In the genomic region with DNA sequence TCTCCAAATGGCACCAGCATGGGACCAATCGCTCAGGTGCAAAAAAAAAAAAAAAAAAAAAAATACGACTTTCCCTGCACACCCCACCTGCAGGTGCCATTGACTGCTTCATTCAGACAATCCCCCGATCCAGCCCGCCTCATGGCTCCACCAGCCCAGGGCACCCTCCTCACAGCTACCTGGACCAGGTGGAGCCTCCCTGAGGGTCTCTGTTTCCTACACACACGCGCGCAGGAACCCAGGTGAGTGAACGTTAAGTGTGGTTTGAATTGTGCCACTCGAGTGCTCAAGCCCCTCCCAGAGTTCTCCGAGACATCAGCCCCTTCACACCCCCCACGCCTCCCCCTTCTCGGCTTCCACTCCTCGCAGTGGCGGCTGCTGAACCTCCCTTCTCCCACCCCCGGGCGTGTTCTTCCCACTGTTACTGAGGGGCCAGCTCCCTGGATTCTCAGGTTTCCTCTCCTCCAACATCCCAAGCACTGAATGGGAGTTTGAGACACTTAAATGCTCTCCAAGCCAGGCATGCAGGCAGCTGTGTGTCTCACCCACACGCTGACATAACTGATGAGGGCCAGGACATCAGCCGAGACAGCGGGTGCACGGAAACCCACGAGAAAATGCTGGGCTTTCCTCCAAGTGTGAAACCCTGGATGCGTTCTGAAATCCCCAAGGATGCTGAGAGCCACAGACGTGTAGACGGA, we compare ENCODE assay signal across 18 cellular contexts.
DNase-seq lines count a peak whose midpoint lies in the region; TF ChIP-seq lines count a peak whose summit lies in the region.
"Had no signal": no experiment of that assay in that cellular context is flagged by ENCODE, and none has a peak within 500 bp of the region (broad histone marks: within the 10 kb centered on the region; RNA-seq: fewer than 3 reads in every experiment).

No MANE protein-coding gene starts in this region.

- no peaks in the 10 kb centered on the region for H3K23me2 ChIP-seq in H9 (ENCODE audit: insufficient read length, low read depth, low read length, poor library complexity, severe bottlenecking)

- no peaks in the 10 kb centered on the region for H3K36me3 ChIP-seq in BLaER1
- no peaks in the 10 kb centered on the region for H3K36me3 ChIP-seq in colonic mucosa
- no peaks in the 10 kb centered on the region for H3K36me3 ChIP-seq in osteoblast (ENCODE audit: insufficient read depth, low read length)
- H3K36me3 ChIP-seq: cardiac muscle cell, upper lobe of left lung, WERI-Rb-1 had no signal

- H3K27me3 Mint-ChIP-seq in H9 (ENCODE audit: low read depth) = peaks cover 36% of the 10 kb centered on the region
- H3K27me3 Mint-ChIP-seq: activated CD4-positive, alpha-beta T cell treated with anti-CD3 and anti-CD28 coated beads, Interleukin-2, amount 10 ng/mL, durations not matched to agents 24 days and 14 days; dendritic cell treated with granulocyte-macrophage colony-stimulating factor and Interleukin-4, amounts not matched to agents 40 ng/mL and 50 ng/mL, for 4 days had no signal

- H3K14ac ChIP-seq in H9 (ENCODE audit: insufficient read depth, low read length) = no peak overlapping the region

- no peak overlapping the region for H3T11ph ChIP-seq in H9 (ENCODE audit: low read length)

- H4K5ac ChIP-seq in H9 (ENCODE audit: insufficient read length, low read depth, low read length) = no peak overlapping the region

- H3K79me2 ChIP-seq in H9 (ENCODE audit: insufficient read depth, low read length) = no peaks in the 10 kb centered on the region
- H3K79me2 ChIP-seq in osteoblast (ENCODE audit: insufficient read depth, low read length) = no peaks in the 10 kb centered on the region

- H4K20me1 ChIP-seq in BLaER1 (no peaks in the 10 kb centered on the region), H9 (ENCODE audit: control insufficient read depth, insufficient read depth, insufficient read length) (no peaks in the 10 kb centered on the region), osteoblast (ENCODE audit: insufficient read depth, low read length) (no peaks in the 10 kb centered on the region)

- H2AFZ ChIP-seq in H9 (ENCODE audit: low read length) (no peak overlapping the region), osteoblast (ENCODE audit: low read length) (no peak overlapping the region)

- H3K4me2 ChIP-seq in BLaER1 (peak overlapping the region; percentile 77), H9 (ENCODE audit: insufficient read depth, insufficient read length, low read length) (no peak overlapping the region), osteoblast (ENCODE audit: insufficient read depth, low read length) (no peak overlapping the region)

- peaks cover 2% of the 10 kb centered on the region; the same call in 1 of the 2 replicates for H3K9me3 ChIP-seq in BLaER1
- H3K9me3 ChIP-seq in H9 (ENCODE audit: control insufficient read depth, low read depth, low read length) = no peaks in the 10 kb centered on the region
- no peaks in the 10 kb centered on the region for H3K9me3 ChIP-seq in colonic mucosa
- H3K9me3 ChIP-seq in osteoblast (ENCODE audit: low read depth, low read length) = no peaks in the 10 kb centered on the region
- H3K9me3 ChIP-seq: upper lobe of left lung had no signal

- no peak overlapping the region for H2BK120ac ChIP-seq in H9 (ENCODE audit: low read depth, low read length, poor library complexity, severe bottlenecking)

- peaks cover 23 to 37% of the 10 kb centered on the region in 2 experiments for H3K4me1 Mint-ChIP-seq in H9
- H3K4me1 Mint-ChIP-seq: activated CD4-positive, alpha-beta T cell treated with anti-CD3 and anti-CD28 coated beads, Interleukin-2, amount 10 ng/mL, durations not matched to agents 24 days and 14 days had no signal

- no peak overlapping the region for H3K23ac ChIP-seq in H9 (ENCODE audit: insufficient read length, low read depth, low read length)

- H2BK20ac ChIP-seq in H9 (ENCODE audit: low read depth, low read length, poor library complexity, severe bottlenecking) = no peak overlapping the region

- H3K4me3 ChIP-seq in BLaER1 (no peak overlapping the region), colonic mucosa (no peak overlapping the region), osteoblast (ENCODE audit: insufficient read depth, low read length) (no peak overlapping the region)
- H3K4me3 ChIP-seq: cardiac muscle cell, upper lobe of left lung had no signal

- intact Hi-C loops in colonic mucosa (cut with DNase I) = no loop called here

- no peak overlapping the region for H4K8ac ChIP-seq in H9 (replicated peaks; ENCODE audit: insufficient read length, low read depth, low read length)

- H3K9ac ChIP-seq in BLaER1 (no peak overlapping the region), H9 (ENCODE audit: extremely low read depth, insufficient read length, low read length) (no peak overlapping the region), colonic mucosa (ENCODE audit: low read depth in 2 of 2, low read length in 2 of 2) (no peak overlapping the region)

- no CpG with 5 or more reads among the region's 24 CpGs for WGBS in H9 (ENCODE audit: extremely low coverage, insufficient read length, low lambda C conversion rate)

- no peaks in the 10 kb centered on the region for H3K27me3 ChIP-seq in BLaER1
- no peaks in the 10 kb centered on the region; the same call in 1 of the 2 replicates for H3K27me3 ChIP-seq in H9 (ENCODE audit: insufficient read depth, low read length)
- no peaks in the 10 kb centered on the region for H3K27me3 ChIP-seq in colonic mucosa
- H3K27me3 ChIP-seq in osteoblast (ENCODE audit: insufficient read depth, low read length) = no peaks in the 10 kb centered on the region
- H3K27me3 ChIP-seq: upper lobe of left lung had no signal

- H2BK15ac ChIP-seq in H9 (ENCODE audit: low read depth, low read length) = no peak overlapping the region

- no peak overlapping the region for H4K91ac ChIP-seq in H9 (ENCODE audit: insufficient read length, low read depth, low read length)

- no peaks in the 10 kb centered on the region; a peak in 1 of 7 replicates for H3K36me3 Mint-ChIP-seq in H9 (ENCODE audit: insufficient read depth in 1 of 3, low read depth in 3 of 3)
- H3K36me3 Mint-ChIP-seq: natural killer cell treated with Interleukin-12 subunit alpha and Interleukin-12 subunit beta and Interleukin-15 and Interleukin-18, amount 100 ng/mL, for 72 hours had no signal

- H2BK12ac ChIP-seq in H9 (ENCODE audit: insufficient read length, low read depth, low read length) = no peak overlapping the region

- no peak overlapping the region for H3K18ac ChIP-seq in H9 (ENCODE audit: insufficient read length, low read depth, low read length)

- no peaks in the 10 kb centered on the region for H3K79me1 ChIP-seq in H9 (ENCODE audit: insufficient read depth, low read depth, low read length, poor library complexity, severe bottlenecking)

- H3K27ac ChIP-seq in BLaER1 (no peak overlapping the region), H9 (ENCODE audit: insufficient read length, low read depth, low read length) (no peak overlapping the region), colonic mucosa (no peak overlapping the region), osteoblast (ENCODE audit: low read depth, low read length) (no peak overlapping the region), substantia nigra (ENCODE audit: low read depth, low read length, poor library complexity, severe bottlenecking) (no peak overlapping the region)
- H3K27ac ChIP-seq: cardiac muscle cell, upper lobe of left lung, WERI-Rb-1 had no signal

- no peak overlapping the region for H3K56ac ChIP-seq in H9 (ENCODE audit: insufficient read length, low read depth, low read length)

- DNase-seq in H9 (peak; percentile 36), colonic mucosa (peak; percentile 12), osteoblast (ENCODE audit: insufficient read length, low spot score, missing footprints) (peak; percentile 81), cerebellum (ENCODE audit: low spot score) (no peak), substantia nigra (lab: John Stamatoyannopoulos, UW) (no peak), SKM-1 treated with dmso at 0.1 percent for 144 hours (lab: John Stamatoyannopoulos, UW; ENCODE audit: unreplicated experiment) (no peak)
- DNase-seq: ACHN; activated CD4-positive, alpha-beta T cell treated with anti-CD3 and anti-CD28 coated beads, Interleukin-2, amount 10 ng/mL, durations not matched to agents 24 days and 14 days; activated naive CD4-positive, alpha-beta T cell treated with anti-CD3 and anti-CD28 coated beads, Interleukin-2, amount 50 U/mL, for 16 hours; activated T-cell treated with anti-CD3 and anti-CD28 coated beads, Interleukin-2, amount 50 U/mL, for 72 hours; EL; IMR-90; upper lobe of left lung; WERI-Rb-1 had no signal

- H3K4me1 ChIP-seq in BLaER1 (peaks cover 51% of the 10 kb centered on the region), H9 (ENCODE audit: insufficient read depth, low read length) (no peaks in the 10 kb centered on the region; the same call in 1 of the 2 replicates), colonic mucosa (no peaks in the 10 kb centered on the region), osteoblast (ENCODE audit: insufficient read depth, low read length) (no peaks in the 10 kb centered on the region)
- H3K4me1 ChIP-seq: upper lobe of left lung had no signal

- no peak overlapping the region for H2AK5ac ChIP-seq in H9 (ENCODE audit: insufficient read length, low read length)

- no peaks in the 10 kb centered on the region; a peak in 1 of 5 replicates for H3K9me3 Mint-ChIP-seq in H9
- H3K9me3 Mint-ChIP-seq: activated CD4-positive, alpha-beta T cell treated with anti-CD3 and anti-CD28 coated beads, Interleukin-2, amount 10 ng/mL, durations not matched to agents 24 days and 14 days; activated T-cell treated with anti-CD3 and anti-CD28 coated beads, Interleukin-2, amount 50 U/mL, for 72 hours; dendritic cell treated with granulocyte-macrophage colony-stimulating factor and Interleukin-4, amounts not matched to agents 40 ng/mL and 50 ng/mL, for 4 days; natural killer cell treated with Interleukin-12 subunit alpha and Interleukin-12 subunit beta and Interleukin-15 and Interleukin-18, amount 100 ng/mL, for 72 hours had no signal

- no peak overlapping the region for H3K27ac Mint-ChIP-seq in H9
- H3K27ac Mint-ChIP-seq: activated CD4-positive, alpha-beta T cell treated with anti-CD3 and anti-CD28 coated beads, Interleukin-2, amount 10 ng/mL, durations not matched to agents 24 days and 14 days; activated T-cell treated with anti-CD3 and anti-CD28 coated beads, Interleukin-2, amount 50 U/mL, for 72 hours; dendritic cell treated with granulocyte-macrophage colony-stimulating factor and Interleukin-4, amounts not matched to agents 40 ng/mL and 50 ng/mL, for 4 days; natural killer cell treated with Interleukin-12 subunit alpha and Interleukin-12 subunit beta and Interleukin-15 and Interleukin-18, amount 100 ng/mL, for 72 hours had no signal

- H3K4me3 Mint-ChIP-seq in H9 = no peak overlapping the region
- H3K4me3 Mint-ChIP-seq: activated CD4-positive, alpha-beta T cell treated with anti-CD3 and anti-CD28 coated beads, Interleukin-2, amount 10 ng/mL, durations not matched to agents 24 days and 14 days; activated T-cell treated with anti-CD3 and anti-CD28 coated beads, Interleukin-2, amount 50 U/mL, for 72 hours; dendritic cell treated with granulocyte-macrophage colony-stimulating factor and Interleukin-4, amounts not matched to agents 40 ng/mL and 50 ng/mL, for 4 days; natural killer cell treated with Interleukin-12 subunit alpha and Interleukin-12 subunit beta and Interleukin-15 and Interleukin-18, amount 100 ng/mL, for 72 hours had no signal

- H3K4ac ChIP-seq in H9 (ENCODE audit: low read depth, low read length) = no peak overlapping the region

- H2BK5ac ChIP-seq in H9 (ENCODE audit: insufficient read length, low read length) = no peak overlapping the region

- TF ChIP-seq CTCF in H9 (conservative IDR thresholded peaks at IDR 0.05) (no peak), colonic mucosa (IDR thresholded peaks at IDR 0.05) (no peak), osteoblast (IDR thresholded peaks at IDR 0.05; ENCODE audit: extremely low read depth, low read depth, low read length) (no peak)

Comparison
In these comparisons a context has a peak if more than half of its experiments do, and no peak if none do; other contexts are left out.
1. DNase-seq: peak in H9 (single experiment), colonic mucosa (single experiment) and osteoblast (single experiment); none in cerebellum (single experiment), substantia nigra (0 of 49) and SKM-1 treated with dmso at 0.1 percent for 144 hours (single experiment).